In genomic region chr19:21094347-21095025, GRCh38 we compare ENCODE assay signal across 23 cellular contexts. TPM values are rescaled to one million over a fixed set of nuclear protein-coding genes. Genes with fewer than 3 reads are reported as not detected.
DNase-seq lines count a peak whose midpoint lies in the region; ATAC-seq and TF ChIP-seq lines count a peak whose summit lies in the region.
"Had no signal": no experiment of that assay in that cellular context is flagged by ENCODE, and none has a peak within 500 bp of the region (broad histone marks: within the 10 kb centered on the region; RNA-seq: fewer than 3 reads in every experiment).

No MANE protein-coding gene starts in this region.

- H3K4me3 ChIP-seq in AG10803 (ENCODE audit: low read length) (no peak overlapping the region), MG63 (no peak overlapping the region)
- H3K4me3 ChIP-seq: GM23248, HAP-1, PC-9 had no signal

- ATAC-seq in WTC11 (no peak), HG02678 (IDR thresholded peaks at IDR 0.05; ENCODE audit: unreplicated experiment) (no peak)
- ATAC-seq: HepG2 had no signal

- H3K9me3 Mint-ChIP-seq in WTC11 (peaks cover 10% of the 10 kb centered on the region), immature natural killer cell (no peaks in the 10 kb centered on the region), osteocyte (ENCODE audit: unreplicated experiment) (no peaks in the 10 kb centered on the region)
- H3K9me3 Mint-ChIP-seq: CD4-positive, CD25-positive, alpha-beta regulatory T cell had no signal

- H3K4me1 Mint-ChIP-seq in WTC11 (peaks cover 32% of the 10 kb centered on the region), immature natural killer cell (peaks cover 20 to 24% of the 10 kb centered on the region in 2 donors), osteocyte (ENCODE audit: unreplicated experiment) (peaks cover 19% of the 10 kb centered on the region)

- no peaks in the 10 kb centered on the region for H3K27me3 ChIP-seq in MG63
- H3K27me3 ChIP-seq: BE2C had no signal

- H3K27me3 Mint-ChIP-seq in WTC11 (ENCODE audit: low read depth) = no peaks in the 10 kb centered on the region
- H3K27me3 Mint-ChIP-seq in immature natural killer cell (ENCODE audit: low read depth in 3 of 3) = peaks cover 0 to 4% (median 0%) of the 10 kb centered on the region in 3 donors
- no peaks in the 10 kb centered on the region for H3K27me3 Mint-ChIP-seq in osteocyte (ENCODE audit: unreplicated experiment)
- H3K27me3 Mint-ChIP-seq: CD4-positive, CD25-positive, alpha-beta regulatory T cell had no signal

- H3K36me3 ChIP-seq in MG63 = peaks cover 4% of the 10 kb centered on the region
- H3K36me3 ChIP-seq: HAP-1 had no signal

- TF ChIP-seq CTCF in AG10803 (conservative IDR thresholded peaks at IDR 0.05; ENCODE audit: low read length) (no peak), WTC11 (IDR thresholded peaks at IDR 0.05) (no peak), osteocyte (IDR thresholded peaks at IDR 0.05) (no peak)

- no peaks in the 10 kb centered on the region for H3K9me3 ChIP-seq in MG63
- H3K9me3 ChIP-seq: BE2C, HAP-1 had no signal

- H3K36me3 Mint-ChIP-seq in WTC11 = peaks cover 60% of the 10 kb centered on the region
- H3K36me3 Mint-ChIP-seq in immature natural killer cell = peaks cover 4 to 8% (median 7%) of the 10 kb centered on the region in 3 donors
- H3K36me3 Mint-ChIP-seq in osteocyte (ENCODE audit: unreplicated experiment) = peaks cover 11% of the 10 kb centered on the region

- DNase-seq in AG10803 (ENCODE audit: low read depth) (peak; percentile 45), WTC11 (ENCODE audit: low spot score) (no peak), immature natural killer cell (peak in 2 of 3 donors; percentile 37 to 42), osteocyte (ENCODE audit: extremely low spot score, unreplicated experiment) (no peak), MG63 (no peak), NCI-H526 (lab: John Stamatoyannopoulos, UW) (no peak), NCI-H1436 treated with DMSO at 0.1 percent for 48 hours (lab: John Stamatoyannopoulos, UW) (no peak)
- DNase-seq: 8988T; BE2C; CD4-positive, CD25-positive, alpha-beta regulatory T cell; COR-L47; GDM1; GM23248; KG1; NCI-H1417; NCI-H1930; NCI-H226; NCI-H524 treated with DMSO at 0.1 percent for 48 hours; PC-9; SIG-M5 had no signal

- peak overlapping the region; percentile 62 for H3K27ac Mint-ChIP-seq in WTC11
- H3K27ac Mint-ChIP-seq in immature natural killer cell = peak overlapping the region; percentile 44 to 82 (median 70)
- H3K27ac Mint-ChIP-seq in osteocyte (ENCODE audit: unreplicated experiment) = peak overlapping the region; percentile 23

- H3K4me3 Mint-ChIP-seq in WTC11 = no peak overlapping the region
- peak overlapping the region in 1 of 5 donors; percentile 5 for H3K4me3 Mint-ChIP-seq in immature natural killer cell
- H3K4me3 Mint-ChIP-seq in osteocyte (ENCODE audit: unreplicated experiment) = no peak overlapping the region
- H3K4me3 Mint-ChIP-seq: CD4-positive, CD25-positive, alpha-beta regulatory T cell had no signal

- POLR2A ChIA-PET in WTC11 (lab: Charles Lee) = no interaction called here

- CTCF ChIA-PET in WTC11 (lab: Charles Lee) = no interaction called here

TF ChIP-seq in WTC11, 78 proteins besides CTCF, POLR2A, EP300 and RAD21:
- no peak for TF ChIP-seq KAT7 (CRISPR knock-in tag; IDR thresholded peaks at IDR 0.05; ENCODE audit: borderline replicate concordance)
- no peak for TF ChIP-seq ARID4B (CRISPR knock-in tag; IDR thresholded peaks at IDR 0.05; ENCODE audit: borderline replicate concordance)
- TF ChIP-seq IRF2 (CRISPR knock-in tag; IDR thresholded peaks at IDR 0.05; ENCODE audit: borderline replicate concordance, low read depth) = no peak

RNA-seq across cellular contexts. Expression of gene ZNF714, which starts 12.5 kb away (rescaled TPM):
- total RNA-seq in WTC11 (2021) = 50.0 to 60.4 TPM (median 50.8 TPM) in 3 replicates
- 1 to 10 TPM; 2.1 to 7.0 (median 4.1) TPM for polyA plus RNA-seq in immature natural killer cell
- 7.5 and 7.9 TPM in 2 replicates for total RNA-seq in osteocyte
- 1.3 and 7.0 TPM in 2 replicates for total RNA-seq in MG63 (2014; rRNA removed; shearing (Covaris generic); ENCODE audit: low replicate concordance)

RNA-seq across cellular contexts. Expression of gene ZNF431, which starts 47.4 kb away (rescaled TPM):
- total RNA-seq in WTC11 (2021) (41.2 to 45.2 TPM (median 42.1 TPM) in 3 replicates), osteocyte (9.8 and 11.3 TPM in 2 replicates)
- polyA plus RNA-seq in immature natural killer cell = 10 to 100 TPM in 1 of 3 donors, 1 to 10 TPM in 2; 6.3 to 12.7 (median 7.6) TPM
- total RNA-seq in MG63 (2014; rRNA removed; shearing (Covaris generic); ENCODE audit: low replicate concordance) = 2.9 and 3.4 TPM in 2 replicates

Comparison
In these comparisons a context has a peak if more than half of its experiments do, and no peak if none do; other contexts are left out.
1. DNase-seq: peak in AG10803 (single experiment) and immature natural killer cell (2 of 3); none in WTC11 (single experiment), osteocyte (single experiment), MG63 (single experiment), NCI-H526 (0 of 2) and NCI-H1436 treated with DMSO at 0.1 percent for 48 hours (single experiment).
2. Peak in every context shown above with its lines, with median percentiles within 50 percentile points of each other: H3K27ac Mint-ChIP-seq.